In genomic region chr12:98397323-98398105, GRCh38 we compare ENCODE assay signal across 8 cellular contexts.
DNase-seq lines count a peak whose midpoint lies in the region; ATAC-seq and TF ChIP-seq lines count a peak whose summit lies in the region.

No MANE protein-coding gene starts in this region.

- no peaks in the 10 kb centered on the region for H3K79me1 ChIP-seq in mesendoderm (ENCODE audit: low read length)

- no peak overlapping the region for H2BK15ac ChIP-seq in mesendoderm (replicated peaks; ENCODE audit: low read depth)

- no peaks in the 10 kb centered on the region for H3K79me2 ChIP-seq in mesendoderm (ENCODE audit: control insufficient read depth, insufficient read depth, low read length)

- H2AK5ac ChIP-seq in mesendoderm (ENCODE audit: low read length) = no peak overlapping the region

- peak overlapping the region; percentile 33 for H3K4me3 ChIP-seq in CD8-positive, alpha-beta T cell (ENCODE audit: low read depth, low read length)
- no peak overlapping the region for H3K4me3 ChIP-seq in mesendoderm (ENCODE audit: low read length)

- peaks cover 21% of the 10 kb centered on the region for H3K4me1 Mint-ChIP-seq in CD8-positive, alpha-beta T cell (ENCODE audit: low read depth)
- peaks cover 20 to 24% of the 10 kb centered on the region in 2 donors for H3K4me1 Mint-ChIP-seq in effector memory CD8-positive, alpha-beta T cell (ENCODE audit: low read depth in 2 of 2)

- no peak overlapping the region for H4K8ac ChIP-seq in mesendoderm (ENCODE audit: low read depth, low read length)

- H3K9me3 ChIP-seq in CD8-positive, alpha-beta T cell (ENCODE audit: low read length) = no peaks in the 10 kb centered on the region

- H3K4me1 ChIP-seq in CD8-positive, alpha-beta T cell (ENCODE audit: insufficient read depth, low read length) = peaks cover 12% of the 10 kb centered on the region
- H3K4me1 ChIP-seq in mesendoderm (ENCODE audit: control insufficient read depth, low read depth, low read length) = peaks cover 7% of the 10 kb centered on the region

- peak overlapping the region; percentile 6 for H3K9ac ChIP-seq in mesendoderm (ENCODE audit: low read length)

- peak overlapping the region; percentile 85 for H3K4me3 Mint-ChIP-seq in CD8-positive, alpha-beta T cell
- H3K4me3 Mint-ChIP-seq in effector memory CD8-positive, alpha-beta T cell = peak overlapping the region; percentile 82 to 84

- H3K56ac ChIP-seq in mesendoderm (ENCODE audit: low read length) = peak overlapping the region; percentile 43

- no peaks in the 10 kb centered on the region for H3K27me3 ChIP-seq in CD8-positive, alpha-beta T cell (ENCODE audit: insufficient read depth, low read length)
- no peaks in the 10 kb centered on the region for H3K27me3 ChIP-seq in mesendoderm (ENCODE audit: insufficient read depth, low read length, poor library complexity)

- intact Hi-C loops in CD8-positive, alpha-beta T cell (cut with DNase I, micrococcal nuclease) = loop anchor here (1.0 to 2.0 kb wide), 7 partner anchors 1089 to 1819 kb away; no protein-coding TSS in a partner anchor

- no peaks in the 10 kb centered on the region for H3K36me3 ChIP-seq in CD8-positive, alpha-beta T cell (ENCODE audit: insufficient read depth, low read length)
- no peaks in the 10 kb centered on the region for H3K36me3 ChIP-seq in mesendoderm (ENCODE audit: control insufficient read depth, insufficient read depth, low read length)

- no peak overlapping the region for H2BK5ac ChIP-seq in mesendoderm (ENCODE audit: low read length)

- no peak overlapping the region for H3K27ac ChIP-seq in CD8-positive, alpha-beta T cell (ENCODE audit: low read depth, low read length)
- peak overlapping the region; percentile 16 for H3K27ac ChIP-seq in mesendoderm (ENCODE audit: low read depth, low read length)

- peak; percentile 94 for TF ChIP-seq CTCF in CD8-positive, alpha-beta T cell (IDR thresholded peaks at IDR 0.05)

- no CpG with 5 or more reads among the region's 33 CpGs for WGBS in mesendoderm (ENCODE audit: extremely low coverage, insufficient coverage, low lambda C conversion rate)

- H3K9me3 Mint-ChIP-seq in CD8-positive, alpha-beta T cell = no peaks in the 10 kb centered on the region
- H3K9me3 Mint-ChIP-seq in effector memory CD8-positive, alpha-beta T cell = no peaks in the 10 kb centered on the region

- peak overlapping the region; percentile 74 for H3K4ac ChIP-seq in mesendoderm (ENCODE audit: low read depth, low read length)

- peak overlapping the region; percentile 3 for H3K4me2 ChIP-seq in mesendoderm (ENCODE audit: low read length)

- no peaks in the 10 kb centered on the region for H3K27me3 Mint-ChIP-seq in CD8-positive, alpha-beta T cell (ENCODE audit: low read depth)
- H3K27me3 Mint-ChIP-seq in effector memory CD8-positive, alpha-beta T cell = no peaks in the 10 kb centered on the region

- H4K5ac ChIP-seq in mesendoderm (ENCODE audit: low read length) = no peak overlapping the region

- CTCF ChIA-PET in CD8-positive, alpha-beta T cell (lab: Charles Lee) = interaction anchor here (0.6 to 2.3 kb wide), 16 partner anchors 9 to 1820 kb away, joined by 3 to 8 read pairs (median 3); no protein-coding TSS in a partner anchor

- no peak overlapping the region for H3K23ac ChIP-seq in mesendoderm (ENCODE audit: low read length)

- H2BK120ac ChIP-seq in mesendoderm (ENCODE audit: low read depth, low read length) = peak overlapping the region; percentile 15

- POLR2A ChIA-PET in CD8-positive, alpha-beta T cell (lab: Charles Lee) = no interaction called here

- peak overlapping the region; percentile 85 for H3K18ac ChIP-seq in mesendoderm (ENCODE audit: low read length)

- H3K36me3 Mint-ChIP-seq in CD8-positive, alpha-beta T cell = no peaks in the 10 kb centered on the region
- peaks cover 4% of the 10 kb centered on the region for H3K36me3 Mint-ChIP-seq in effector memory CD8-positive, alpha-beta T cell (ENCODE audit: insufficient read depth)

- peak overlapping the region; percentile 49 for H3K27ac Mint-ChIP-seq in CD8-positive, alpha-beta T cell
- H3K27ac Mint-ChIP-seq in effector memory CD8-positive, alpha-beta T cell = peak overlapping the region; percentile 86 to 93

- peak; percentile 92 for ATAC-seq in CD8-positive, alpha-beta T cell
- ATAC-seq in GM19455 (IDR thresholded peaks at IDR 0.05; ENCODE audit: unreplicated experiment) (peak; percentile 96), HG03571 (IDR thresholded peaks at IDR 0.05; ENCODE audit: unreplicated experiment) (peak; percentile 64)
- ATAC-seq in effector memory CD8-positive, alpha-beta T cell (replicated peaks) = peak; percentile 92

- DNase-seq in CD8-positive, alpha-beta T cell = peak; percentile 57 to 88 (median 76)
- DNase-seq in NCI-H748 (lab: John Stamatoyannopoulos, UW; ENCODE audit: unreplicated experiment) = peak; percentile 95
- DNase-seq in activated CD8-positive, alpha-beta memory T cell treated with anti-CD3 and anti-CD28 coated beads for 1 hour (ENCODE audit: extremely low read depth in 1 of 2, low read depth in 1 of 2) = peak; percentile 30 to 72
- DNase-seq in effector memory CD8-positive, alpha-beta T cell = peak; percentile 78 to 83 (median 78)
- peak; percentile 89 for DNase-seq in mesendoderm
- DNase-seq in stimulated activated CD8-positive, alpha-beta memory T cell treated with anti-CD3 and anti-CD28 coated beads, Interleukin-15, amount 100 ng/mL, for 1 hour (ENCODE audit: low read depth) = peak; percentile 66
